In genomic region chr12:15276088-15276698, GRCh38 we compare ENCODE assay signal across 1 cellular context.
TF ChIP-seq lines count a peak whose summit lies in the region.

No MANE protein-coding gene starts in this region.

TF ChIP-seq in WTC11, 78 proteins besides CTCF, POLR2A, EP300 and RAD21 (continued from another document):
- TF ChIP-seq AFF4 (CRISPR knock-in tag; IDR thresholded peaks at IDR 0.05; ENCODE audit: borderline replicate concordance) (no peak), SP1 (CRISPR knock-in tag; conservative IDR thresholded peaks at IDR 0.05) (no peak), TEAD1 (CRISPR knock-in tag; IDR thresholded peaks at IDR 0.05) (no peak), TCF7 (CRISPR knock-in tag; IDR thresholded peaks at IDR 0.05; ENCODE audit: low read depth) (no peak)
